ENCODE assay signal across 8 cellular contexts in genomic region chr4:185201983-185202962, GRCh38. TPM values are rescaled to one million over a fixed set of nuclear protein-coding genes. Genes with fewer than 3 reads are reported as not detected.
DNase-seq lines count a peak whose midpoint lies in the region; TF ChIP-seq lines count a peak whose summit lies in the region.

No MANE protein-coding gene starts in this region.

- peaks cover 17 to 34% (median 20%) of the 10 kb centered on the region in 3 donors for H3K4me1 ChIP-seq in esophagus squamous epithelium

- H3K9me3 ChIP-seq in esophagus squamous epithelium, result no peaks in the 10 kb centered on the region
- no peaks in the 10 kb centered on the region for H3K9me3 ChIP-seq in WERI-Rb-1 (ENCODE audit: severe bottlenecking)

- no peaks in the 10 kb centered on the region for H3K9me3 Mint-ChIP-seq in activated CD4-positive, alpha-beta T cell treated with anti-CD3 and anti-CD28 coated beads, Interleukin-2, amount 10 ng/mL, durations not matched to agents 24 days and 14 days

- WGBS in esophagus squamous epithelium, 2 donors, result 52 to 56% methylated on average over 11 to 16 of the region's 16 CpGs

- H3K27ac ChIP-seq in esophagus squamous epithelium (peak overlapping the region in 3 of 4 donors; percentile 95 to 98 (median 96)), skin epidermis (peak overlapping the region in 12 of 21 experiments; percentile 7 to 99 (median 90)), WERI-Rb-1 (no peak overlapping the region)

- peak overlapping the region in 3 of 4 donors; percentile 62 to 96 (median 83) for H3K4me3 ChIP-seq in esophagus squamous epithelium
- H3K4me3 ChIP-seq in skin epidermis, result no peak overlapping the region
- H3K4me3 ChIP-seq in WERI-Rb-1 (ENCODE audit: low read depth, low read length), result no peak overlapping the region

- no peak for TF ChIP-seq POLR2A in esophagus squamous epithelium (IDR thresholded peaks at IDR 0.05)

- intact Hi-C loops in activated CD4-positive, alpha-beta T cell treated with anti-CD3 and anti-CD28 coated beads, Interleukin-2, amount 10 ng/mL, durations not matched to agents 24 days and 14 days (cut with micrococcal nuclease), result loop anchor here (2.0 to 10.0 kb wide), 6 partner anchors 223 to 1700 kb away; partner anchors contain the start of genes ACSL1, CENPU, CYP4V2 and UFSP2
- intact Hi-C loops in esophagus squamous epithelium (cut with DNase I), result loop anchor here (10.0 kb wide), 1 partner anchor 193 kb away; the partner anchor contains the start of genes ANKRD37 and LRP2BP

- H3K27ac Mint-ChIP-seq in activated CD4-positive, alpha-beta T cell treated with anti-CD3 and anti-CD28 coated beads, Interleukin-2, amount 10 ng/mL, durations not matched to agents 24 days and 14 days, result peak overlapping the region; percentile 99

- H3K4me1 Mint-ChIP-seq in activated CD4-positive, alpha-beta T cell treated with anti-CD3 and anti-CD28 coated beads, Interleukin-2, amount 10 ng/mL, durations not matched to agents 24 days and 14 days, result peaks cover 36% of the 10 kb centered on the region

- TF ChIP-seq CTCF in esophagus squamous epithelium (IDR thresholded peaks at IDR 0.05) (no peak), GM10266 (IDR thresholded peaks at IDR 0.05; ENCODE audit: control insufficient read depth, insufficient read depth, low read depth, missing control alignments) (no peak), WERI-Rb-1 (IDR thresholded peaks at IDR 0.05; ENCODE audit: low read depth, low read length) (no peak)

- DNase-seq in AG08396 (ENCODE audit: low spot score), result peak; percentile 23
- peak; percentile 63 for DNase-seq in HT-29 (ENCODE audit: low spot score)
- DNase-seq in activated CD4-positive, alpha-beta T cell treated with anti-CD3 and anti-CD28 coated beads, Interleukin-2, amount 10 ng/mL, durations not matched to agents 24 days and 14 days, result peak; percentile 85
- no peak for DNase-seq in esophagus squamous epithelium (lab: John Stamatoyannopoulos, UW)
- DNase-seq in GM10266 (ENCODE audit: extremely low spot score), result no peak
- no peak for DNase-seq in WERI-Rb-1
- no peak for DNase-seq in DMS114 treated with DMSO at 0.1 percent for 48 hours (lab: John Stamatoyannopoulos, UW; ENCODE audit: unreplicated experiment)

- H3K27me3 Mint-ChIP-seq in activated CD4-positive, alpha-beta T cell treated with anti-CD3 and anti-CD28 coated beads, Interleukin-2, amount 10 ng/mL, durations not matched to agents 24 days and 14 days, result no peaks in the 10 kb centered on the region

- H3K4me3 Mint-ChIP-seq in activated CD4-positive, alpha-beta T cell treated with anti-CD3 and anti-CD28 coated beads, Interleukin-2, amount 10 ng/mL, durations not matched to agents 24 days and 14 days, result peak overlapping the region; percentile 97

- H3K36me3 ChIP-seq in esophagus squamous epithelium (peaks cover 0 to 10% (median 0%) of the 10 kb centered on the region in 3 donors), WERI-Rb-1 (no peaks in the 10 kb centered on the region; the same call in 1 of the 2 replicates)

- H3K27me3 ChIP-seq in esophagus squamous epithelium (no peaks in the 10 kb centered on the region), WERI-Rb-1 (ENCODE audit: insufficient read depth, low read depth, severe bottlenecking) (no peaks in the 10 kb centered on the region)

- H3K36me3 Mint-ChIP-seq in activated CD4-positive, alpha-beta T cell treated with anti-CD3 and anti-CD28 coated beads, Interleukin-2, amount 10 ng/mL, durations not matched to agents 24 days and 14 days (ENCODE audit: low read depth), result peaks cover 19% of the 10 kb centered on the region

RNA-seq across cellular contexts. Expression of gene CFAP97, which starts 1.5 kb away (rescaled TPM):
- total RNA-seq in HT-29 (2014; rRNA removed; shearing (Covaris generic)), result 7.1 and 8.0 TPM in 2 replicates
- 56.6 and 59.3 TPM in 2 replicates for total RNA-seq in activated CD4-positive, alpha-beta T cell treated with anti-CD3 and anti-CD28 coated beads, Interleukin-2, amount 10 ng/mL, durations not matched to agents 24 days and 14 days
- 10 to 100 TPM; 14.6 to 34.0 (median 20.0) TPM for total RNA-seq in esophagus squamous epithelium

RNA-seq across cellular contexts. Expression of gene SNX25, which starts 7.1 kb away (rescaled TPM):
- 3.3 and 4.8 TPM in 2 replicates for total RNA-seq in HT-29 (2014; rRNA removed; shearing (Covaris generic))
- total RNA-seq in activated CD4-positive, alpha-beta T cell treated with anti-CD3 and anti-CD28 coated beads, Interleukin-2, amount 10 ng/mL, durations not matched to agents 24 days and 14 days, result 27.0 and 27.3 TPM in 2 replicates
- 10 to 100 TPM in 1 of 4 donors, 1 to 10 TPM in 3; 5.5 to 18.9 (median 7.5) TPM for total RNA-seq in esophagus squamous epithelium

RNA-seq across cellular contexts. Expression of gene SLC25A4, which starts 59.2 kb away (rescaled TPM):
- total RNA-seq in HT-29 (2014; rRNA removed; shearing (Covaris generic)), result 11.6 and 12.8 TPM in 2 replicates
- total RNA-seq in activated CD4-positive, alpha-beta T cell treated with anti-CD3 and anti-CD28 coated beads, Interleukin-2, amount 10 ng/mL, durations not matched to agents 24 days and 14 days, result 1.7 and 1.9 TPM in 2 replicates
- 10 to 100 TPM; 12.4 to 24.0 (median 16.3) TPM for total RNA-seq in esophagus squamous epithelium

Comparison
In these comparisons a context has a peak if more than half of its experiments do, and no peak if none do; other contexts are left out.
1. DNase-seq: peak in AG08396 (single experiment), HT-29 (single experiment) and activated CD4-positive, alpha-beta T cell treated with anti-CD3 and anti-CD28 coated beads, Interleukin-2, amount 10 ng/mL, durations not matched to agents 24 days and 14 days (single experiment); none in esophagus squamous epithelium (single experiment), GM10266 (single experiment), WERI-Rb-1 (single experiment) and DMS114 treated with DMSO at 0.1 percent for 48 hours (single experiment).
2. H3K4me3 ChIP-seq: peak in esophagus squamous epithelium (3 of 4); none in skin epidermis (0 of 7) and WERI-Rb-1 (single experiment).